ENCODE assay signal across 8 cellular contexts in the genomic region with DNA sequence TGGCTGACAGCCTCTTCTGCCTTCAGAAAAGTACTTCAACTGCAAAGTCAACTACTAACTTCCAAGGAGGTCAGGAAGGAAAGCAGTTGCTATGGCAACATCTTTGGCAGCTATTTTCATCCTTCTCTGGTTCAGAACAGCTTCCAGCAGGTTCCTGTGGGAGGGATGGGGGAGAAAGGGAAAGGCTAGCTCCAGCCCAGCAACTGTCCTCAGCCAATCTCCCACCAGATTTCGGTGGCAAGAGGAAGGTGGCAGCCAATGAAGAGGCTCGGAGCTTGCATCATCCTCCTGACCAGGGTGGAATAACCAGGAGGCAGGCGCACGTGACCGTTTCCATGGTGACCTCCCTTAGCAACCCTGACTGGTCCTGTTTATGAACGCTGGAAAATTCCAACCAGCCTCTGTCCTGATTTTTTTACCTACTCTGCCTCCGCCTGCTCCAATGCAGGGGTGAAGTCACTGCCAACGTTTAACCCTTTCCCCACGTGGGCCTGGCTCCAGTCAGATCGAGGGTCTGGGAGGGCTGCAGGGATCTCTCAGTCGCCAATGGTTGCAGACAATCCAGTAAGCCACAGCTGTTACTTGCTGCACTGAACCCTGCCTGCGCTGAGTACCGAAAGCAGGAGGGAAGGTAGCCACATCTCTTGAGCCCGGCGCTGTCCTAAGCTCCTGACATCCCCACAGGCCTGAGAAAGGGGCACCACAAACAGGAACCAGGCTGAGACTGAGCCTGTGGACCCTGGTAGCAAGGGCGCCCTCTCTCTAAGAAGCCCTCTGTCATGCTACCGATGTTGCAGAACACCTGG. TPM values are rescaled to one million over a fixed set of nuclear protein-coding genes. Genes with fewer than 3 reads are reported as not detected.
A peak's percentile ranks its signal among the peaks of the same experiment; 100 is the strongest.
DNase-seq lines count a peak whose midpoint lies in the region; ATAC-seq and TF ChIP-seq lines count a peak whose summit lies in the region.

No MANE protein-coding gene starts in this region.

- no peaks in the 10 kb centered on the region for H3K9me3 Mint-ChIP-seq in CD4-positive, alpha-beta T cell

- peak overlapping the region; percentile 58 for H3K27ac Mint-ChIP-seq in CD4-positive, alpha-beta T cell

- no peaks in the 10 kb centered on the region for H3K36me3 ChIP-seq in SJSA1

- intact Hi-C loops in CD4-positive, alpha-beta T cell (cut with DNase I, micrococcal nuclease), result no loop called here

- CTCF ChIA-PET in CD4-positive, alpha-beta T cell (lab: Charles Lee), result interaction anchor here (1.2 kb wide), 1 partner anchor 106 kb away, joined by 3 read pairs; no protein-coding TSS in a partner anchor

- peaks cover 24% of the 10 kb centered on the region for H3K4me1 Mint-ChIP-seq in CD4-positive, alpha-beta T cell (ENCODE audit: low read depth)

- DNase-seq in CD4-positive, alpha-beta T cell, result no peak
- DNase-seq in NCI-H1105 (lab: John Stamatoyannopoulos, UW) (peak; percentile 99), SJSA1 (ENCODE audit: low read depth in 1 of 2, low spot score in 2 of 2) (peak; percentile 99 to 100), dermis blood vessel endothelial cell (peak; percentile 100), smooth muscle cell of the brain vasculature (ENCODE audit: low read depth, low spot score) (peak; percentile 99)

- TF ChIP-seq CTCF in CD4-positive, alpha-beta T cell (IDR thresholded peaks at IDR 0.05), result no peak

- no peak overlapping the region for H3K27ac ChIP-seq in CD4-positive, alpha-beta T cell (ENCODE audit: low read depth, low read length)
- H3K27ac ChIP-seq in SJSA1 (peak overlapping the region; percentile 92), layer of hippocampus (ENCODE audit: low read depth, low read length) (peak overlapping the region; percentile 100)

- POLR2A ChIA-PET in CD4-positive, alpha-beta T cell (lab: Charles Lee), result interaction anchor here (0.7 to 9.2 kb wide), 13 partner anchors 10 to 81 kb away, joined by 3 to 163 read pairs (median 5); partner anchors contain the start of gene MALAT1

- H3K9me3 ChIP-seq in CD4-positive, alpha-beta T cell (ENCODE audit: control insufficient read depth, low read length), result no peaks in the 10 kb centered on the region
- H3K9me3 ChIP-seq in SJSA1 (replicated peaks), result no peaks in the 10 kb centered on the region

- no peaks in the 10 kb centered on the region for H3K36me3 Mint-ChIP-seq in CD4-positive, alpha-beta T cell (ENCODE audit: low read depth)

- ATAC-seq in CD4-positive, alpha-beta T cell (ENCODE audit: poor library complexity), result peak; percentile 59
- ATAC-seq in GM21423 (IDR thresholded peaks at IDR 0.05; ENCODE audit: unreplicated experiment), result peak; percentile 60
- ATAC-seq in GM18520 (IDR thresholded peaks at IDR 0.05; ENCODE audit: unreplicated experiment), result no peak

- H3K27me3 ChIP-seq in CD4-positive, alpha-beta T cell (ENCODE audit: control insufficient read depth, insufficient read depth, low read length), result no peaks in the 10 kb centered on the region
- H3K27me3 ChIP-seq in SJSA1 (replicated peaks) (no peaks in the 10 kb centered on the region), layer of hippocampus (ENCODE audit: control insufficient read depth, insufficient read depth, low read length) (peaks cover 4% of the 10 kb centered on the region)

- peaks cover 72% of the 10 kb centered on the region for H3K4me1 ChIP-seq in SJSA1 (replicated peaks)

- H3K4me3 ChIP-seq in SJSA1, result no peak overlapping the region

- peak overlapping the region; percentile 34 for H3K4me3 Mint-ChIP-seq in CD4-positive, alpha-beta T cell

- no peaks in the 10 kb centered on the region for H3K27me3 Mint-ChIP-seq in CD4-positive, alpha-beta T cell

RNA-seq across cellular contexts. Expression of gene MALAT1, which starts 11.2 kb away (rescaled TPM):
- total RNA-seq in CD4-positive, alpha-beta T cell, result over 10,000 TPM; 31,509 to 32,316 TPM
- total RNA-seq in SJSA1 (2014; rRNA removed; shearing (Covaris generic)), result 1,620 and 2,210 TPM in 2 replicates
- total RNA-seq in dermis blood vessel endothelial cell, result 2,930 and 8,332 TPM in 2 replicates

RNA-seq across cellular contexts. Expression of gene SCYL1, which starts 37.2 kb away (rescaled TPM):
- 10 to 100 TPM; 57.4 to 60.7 TPM for total RNA-seq in CD4-positive, alpha-beta T cell
- total RNA-seq in SJSA1 (2014; rRNA removed; shearing (Covaris generic)), result 103 and 130 TPM in 2 replicates
- total RNA-seq in dermis blood vessel endothelial cell, result 67.4 and 71.3 TPM in 2 replicates

Comparison
In these comparisons a context has a peak if more than half of its experiments do, and no peak if none do; other contexts are left out.
1. DNase-seq: peak in NCI-H1105 (single experiment), SJSA1 (2 of 2), dermis blood vessel endothelial cell (single experiment) and smooth muscle cell of the brain vasculature (single experiment); none in CD4-positive, alpha-beta T cell (0 of 10).